ENCODE assay signal across 21 cellular contexts in genomic region chr9:92707530-92707929, GRCh38. TPM values are rescaled to one million over a fixed set of nuclear protein-coding genes. Genes with fewer than 3 reads are reported as not detected.
DNase-seq lines count a peak whose midpoint lies in the region; ATAC-seq, FAIRE-seq and TF ChIP-seq lines count a peak whose summit lies in the region.
"Had no signal": no experiment of that assay in that cellular context is flagged by ENCODE, and none has a peak within 500 bp of the region (broad histone marks: within the 10 kb centered on the region; RNA-seq: fewer than 3 reads in every experiment).

No MANE protein-coding gene starts in this region.

- TF ChIP-seq CTCF in GM12878 (IDR thresholded peaks at IDR 0.05 in 2 of 3, conservative IDR thresholded peaks at IDR 0.05 in 1 of 3; ENCODE audit: control insufficient read depth in 2 of 3, extremely low read depth in 1 of 3, insufficient read depth in 1 of 3, low read depth in 3 of 3, low read length in 3 of 3) (no peak), epithelial cell of proximal tubule (conservative IDR thresholded peaks at IDR 0.05; ENCODE audit: low read depth, low read length) (no peak), smooth muscle cell (IDR thresholded peaks at IDR 0.05; ENCODE audit: borderline replicate concordance, insufficient read depth, poor library complexity, severe bottlenecking) (no peak), MM.1S (IDR thresholded peaks at IDR 0.05; ENCODE audit: low read length) (no peak), sigmoid colon (IDR thresholded peaks at IDR 0.05) (no peak)

- no peaks in the 10 kb centered on the region for H3K27me3 Mint-ChIP-seq in activated CD4-positive, alpha-beta memory T cell treated with anti-CD3 and anti-CD28 coated beads, Interleukin-2, amount 10 ng/mL, durations not matched to agents 7 days and 5 days
- H3K27me3 Mint-ChIP-seq in activated CD4-positive, alpha-beta memory T cell treated with anti-CD3 and anti-CD28 coated beads for 36 hours, result no peaks in the 10 kb centered on the region

- H3K9ac ChIP-seq in GM12878 (ENCODE audit: control insufficient read depth, insufficient read depth, low read length), result no peak overlapping the region
- no peak overlapping the region for H3K9ac ChIP-seq in smooth muscle cell (ENCODE audit: low read depth)
- no peak overlapping the region for H3K9ac ChIP-seq in MM.1S (ENCODE audit: low read length)

- no peak for FAIRE-seq in GM12878 (lab: Jason Lieb, UNC)

- RAD21 ChIA-PET in GM12878 (lab: Charles Lee; ENCODE audit: unreplicated experiment), result no interaction called here

- no peaks in the 10 kb centered on the region; the same call in 1 of the 2 replicates for H4K20me1 ChIP-seq in GM12878 (ENCODE audit: control insufficient read depth, insufficient read depth)
- H4K20me1 ChIP-seq in smooth muscle cell (ENCODE audit: low read depth), result no peaks in the 10 kb centered on the region
- no peaks in the 10 kb centered on the region for H4K20me1 ChIP-seq in MM.1S (ENCODE audit: insufficient read depth, low read length)

- no peaks in the 10 kb centered on the region for H3K9me2 ChIP-seq in MM.1S (replicated peaks; ENCODE audit: insufficient read depth, low read length)

- CTCF ChIA-PET in activated CD4-positive, alpha-beta memory T cell treated with anti-CD3 and anti-CD28 coated beads, Interleukin-2, amount 10 ng/mL, durations not matched to agents 7 days and 5 days (lab: Charles Lee), result interaction anchor here (0.9 to 1.6 kb wide), 4 partner anchors 10 to 83 kb away, joined by 3 to 9 read pairs (median 3); partner anchors contain the start of genes BICD2 and IPPK
- CTCF ChIA-PET in activated CD4-positive, alpha-beta memory T cell treated with anti-CD3 and anti-CD28 coated beads for 36 hours (lab: Charles Lee), result interaction anchor here (1.2 to 1.5 kb wide), 3 partner anchors 9 to 37 kb away, joined by 4 to 7 read pairs (median 6); partner anchors contain the start of gene IPPK
- CTCF ChIA-PET in GM12878 (lab: Yijun Ruan, JAX), result interaction anchor here (0.7 to 1.5 kb wide), 7 partner anchors 10 to 569 kb away, joined by 3 to 6 read pairs (median 4); no protein-coding TSS in a partner anchor

- peaks cover 13% of the 10 kb centered on the region for H3K4me1 ChIP-seq in GM12878 (ENCODE audit: control insufficient read depth, insufficient read depth, low read length)
- H3K4me1 ChIP-seq in smooth muscle cell (ENCODE audit: low read depth), result no peaks in the 10 kb centered on the region
- H3K4me1 ChIP-seq in MM.1S (ENCODE audit: low read length), result peaks cover 35% of the 10 kb centered on the region
- no peaks in the 10 kb centered on the region for H3K4me1 ChIP-seq in sigmoid colon

- H3K79me2 ChIP-seq in GM12878 (ENCODE audit: control insufficient read depth, insufficient read depth, low read length) (no peaks in the 10 kb centered on the region), smooth muscle cell (ENCODE audit: low read depth) (no peaks in the 10 kb centered on the region), MM.1S (ENCODE audit: low read length) (peaks cover 11% of the 10 kb centered on the region)

- TF ChIP-seq POLR2A in GM12878 (IDR thresholded peaks at IDR 0.05; ENCODE audit: low read depth, low read length) (no peak), sigmoid colon (IDR thresholded peaks at IDR 0.05) (no peak)

- no peak overlapping the region for H2AFZ ChIP-seq in GM12878 (ENCODE audit: control insufficient read depth, low read depth, low read length)
- H2AFZ ChIP-seq in smooth muscle cell (ENCODE audit: low read depth), result no peak overlapping the region
- H2AFZ ChIP-seq in MM.1S (ENCODE audit: low read length), result no peak overlapping the region

- in situ Hi-C loops in GM12878 (cut with MboI), result no loop called here

- peak overlapping the region; percentile 34 for H3K27ac Mint-ChIP-seq in activated CD4-positive, alpha-beta memory T cell treated with anti-CD3 and anti-CD28 coated beads, Interleukin-2, amount 10 ng/mL, durations not matched to agents 7 days and 5 days
- no peak overlapping the region for H3K27ac Mint-ChIP-seq in activated CD4-positive, alpha-beta memory T cell treated with anti-CD3 and anti-CD28 coated beads for 36 hours
- H3K27ac Mint-ChIP-seq: H9 had no signal

- POLR2A ChIA-PET in activated CD4-positive, alpha-beta memory T cell treated with anti-CD3 and anti-CD28 coated beads, Interleukin-2, amount 10 ng/mL, durations not matched to agents 7 days and 5 days (lab: Charles Lee), result interaction anchor here (2.2 kb wide), 1 partner anchor 37 kb away, joined by 9 read pairs; the partner anchor contains the start of gene IPPK
- POLR2A ChIA-PET in activated CD4-positive, alpha-beta memory T cell treated with anti-CD3 and anti-CD28 coated beads for 36 hours (lab: Charles Lee), result no interaction called here
- POLR2A ChIA-PET in GM12878 (lab: Charles Lee), result no interaction called here

- H3K36me3 ChIP-seq in GM12878 (ENCODE audit: control insufficient read depth in 2 of 2, insufficient read depth in 2 of 2, low read length in 1 of 2), result peaks cover 4 to 11% of the 10 kb centered on the region in 2 experiments; a peak in 3 of 4 replicates
- H3K36me3 ChIP-seq in smooth muscle cell (ENCODE audit: low read depth), result no peaks in the 10 kb centered on the region
- H3K36me3 ChIP-seq in MM.1S (replicated peaks; ENCODE audit: insufficient read depth, low read length), result 0 out of 2 replicates have a peak, but pooled peaks cover 6% of the 10 kb centered on the region
- H3K36me3 ChIP-seq in sigmoid colon, result peaks cover 0 to 35% (median 10%) of the 10 kb centered on the region in 4 donors

- H3K4me3 ChIP-seq in GM12878, result no peak overlapping the region
- no peak overlapping the region for H3K4me3 ChIP-seq in epithelial cell of proximal tubule (ENCODE audit: low read depth, low read length)
- no peak overlapping the region for H3K4me3 ChIP-seq in smooth muscle cell
- no peak overlapping the region for H3K4me3 ChIP-seq in MM.1S (ENCODE audit: low read length)
- H3K4me3 ChIP-seq in sigmoid colon, result no peak overlapping the region

- H3K27ac ChIP-seq in GM12878 (ENCODE audit: control insufficient read depth, insufficient read depth), result no peak overlapping the region
- H3K27ac ChIP-seq in smooth muscle cell (ENCODE audit: low read depth), result peak overlapping the region; percentile 19
- H3K27ac ChIP-seq in MM.1S (ENCODE audit: low read length), result no peak overlapping the region
- H3K27ac ChIP-seq in sigmoid colon, result no peak overlapping the region

- no peak for TF ChIP-seq RAD21 in GM12878 (IDR thresholded peaks at IDR 0.05; ENCODE audit: insufficient read depth, low read depth, low read length)

- no peak overlapping the region for H3K4me2 ChIP-seq in GM12878 (ENCODE audit: control insufficient read depth, insufficient read depth)
- H3K4me2 ChIP-seq in smooth muscle cell, result no peak overlapping the region
- no peak overlapping the region for H3K4me2 ChIP-seq in MM.1S (ENCODE audit: low read depth, low read length)

- SMC1A ChIA-PET in GM12878 (lab: Charles Lee; ENCODE audit: uncharacterized antibody, unreplicated experiment), result interaction anchor here (1.0 kb wide), 1 partner anchor 37 kb away, joined by 3 read pairs; no protein-coding TSS in a partner anchor

- DNase-seq in activated CD4-positive, alpha-beta memory T cell treated with anti-CD3 and anti-CD28 coated beads, Interleukin-2, amount 10 ng/mL, durations not matched to agents 7 days and 5 days, result no peak
- no peak for DNase-seq in activated CD4-positive, alpha-beta memory T cell treated with anti-CD3 and anti-CD28 coated beads for 36 hours
- DNase-seq in GM12878 (ENCODE audit: low read depth, low spot score) (no peak), epithelial cell of proximal tubule (ENCODE audit: low read depth) (peak; percentile 0), smooth muscle cell (lab: John Stamatoyannopoulos, UW; ENCODE audit: unreplicated experiment) (no peak), MM.1S (no peak), sigmoid colon (no peak)
- DNase-seq: 8988T, C1 segment of cervical spinal cord, COR-L47, DMS153, H9, IMR-90, Kasumi-1, MV-4-11, NCI-H1436, NCI-H2029 treated with DMSO at 0.1 percent for 48 hours, NCI-H2227 treated with DMSO at 0.1 percent for 48 hours, NCI-H524 treated with DMSO at 0.1 percent for 48 hours, OCI-M1 had no signal

- H3F3A ChIP-seq in smooth muscle cell (ENCODE audit: low read depth), result no peaks in the 10 kb centered on the region
- H3F3A ChIP-seq in MM.1S (ENCODE audit: insufficient read depth, low read length), result peaks cover 18% of the 10 kb centered on the region

- no peaks in the 10 kb centered on the region for H3K9me3 ChIP-seq in GM12878 (replicated peaks; ENCODE audit: control insufficient read depth, insufficient read depth, low read length)
- H3K9me3 ChIP-seq in smooth muscle cell (replicated peaks; ENCODE audit: low read depth), result no peaks in the 10 kb centered on the region
- H3K9me3 ChIP-seq in MM.1S (replicated peaks; ENCODE audit: insufficient read depth, low read length), result no peaks in the 10 kb centered on the region
- no peaks in the 10 kb centered on the region for H3K9me3 ChIP-seq in sigmoid colon

- H3K4me1 Mint-ChIP-seq in activated CD4-positive, alpha-beta memory T cell treated with anti-CD3 and anti-CD28 coated beads, Interleukin-2, amount 10 ng/mL, durations not matched to agents 7 days and 5 days, result peaks cover 58% of the 10 kb centered on the region
- H3K4me1 Mint-ChIP-seq in activated CD4-positive, alpha-beta memory T cell treated with anti-CD3 and anti-CD28 coated beads for 36 hours (ENCODE audit: low read depth), result peaks cover 31% of the 10 kb centered on the region
- H3K4me1 Mint-ChIP-seq: H9 had no signal

- BruUV-seq in GM12878 (replicated peaks; lab: Mats Ljungman, UMichigan), result TSS peak; percentile 10

- no peak for TF ChIP-seq EP300 in GM12878 (IDR thresholded peaks at IDR 0.05; ENCODE audit: borderline replicate concordance in 1 of 2, control insufficient read depth in 1 of 2, low read depth in 2 of 2, low read length in 2 of 2)
- no peak for TF ChIP-seq EP300 in sigmoid colon (IDR thresholded peaks at IDR 0.05)

- no peak for ATAC-seq in GM12878
- no peak for ATAC-seq in HG03095 (IDR thresholded peaks at IDR 0.05; ENCODE audit: unreplicated experiment)

- no peak overlapping the region for H3K4me3 Mint-ChIP-seq in activated CD4-positive, alpha-beta memory T cell treated with anti-CD3 and anti-CD28 coated beads, Interleukin-2, amount 10 ng/mL, durations not matched to agents 7 days and 5 days
- H3K4me3 Mint-ChIP-seq in activated CD4-positive, alpha-beta memory T cell treated with anti-CD3 and anti-CD28 coated beads for 36 hours, result no peak overlapping the region
- H3K4me3 Mint-ChIP-seq: H9 had no signal

- peaks cover 27% of the 10 kb centered on the region for H3K36me3 Mint-ChIP-seq in activated CD4-positive, alpha-beta memory T cell treated with anti-CD3 and anti-CD28 coated beads, Interleukin-2, amount 10 ng/mL, durations not matched to agents 7 days and 5 days (ENCODE audit: low read depth)
- H3K36me3 Mint-ChIP-seq in activated CD4-positive, alpha-beta memory T cell treated with anti-CD3 and anti-CD28 coated beads for 36 hours, result peaks cover 7% of the 10 kb centered on the region

- H3K27me3 ChIP-seq in GM12878 (replicated peaks in 1 of 2; ENCODE audit: control insufficient read depth in 2 of 2, insufficient read depth in 2 of 2, low read length in 1 of 2) (no peaks in the 10 kb centered on the region), smooth muscle cell (ENCODE audit: low read depth) (no peaks in the 10 kb centered on the region), MM.1S (replicated peaks; ENCODE audit: insufficient read depth, low read length) (no peaks in the 10 kb centered on the region), sigmoid colon (no peaks in the 10 kb centered on the region)

- H3K9me3 Mint-ChIP-seq in activated CD4-positive, alpha-beta memory T cell treated with anti-CD3 and anti-CD28 coated beads, Interleukin-2, amount 10 ng/mL, durations not matched to agents 7 days and 5 days, result no peaks in the 10 kb centered on the region
- H3K9me3 Mint-ChIP-seq in activated CD4-positive, alpha-beta memory T cell treated with anti-CD3 and anti-CD28 coated beads for 36 hours, result no peaks in the 10 kb centered on the region
- H3K9me3 Mint-ChIP-seq: H9 had no signal

- intact Hi-C loops in activated CD4-positive, alpha-beta memory T cell treated with anti-CD3 and anti-CD28 coated beads for 36 hours (cut with micrococcal nuclease), result loop anchor here (5.0 kb wide), 2 partner anchors 35 to 570 kb away; partner anchors contain the start of gene IPPK
- intact Hi-C loops in GM12878 (cut with micrococcal nuclease; ENCODE audit: unreplicated experiment) (loop anchor here (5.0 kb wide), 1 partner anchor 40 kb away; no protein-coding TSS in a partner anchor), sigmoid colon (cut with DNase I) (no loop called here)

RNA-seq across cellular contexts. Expression of gene IPPK, which starts 37.6 kb away (rescaled TPM):
- total RNA-seq in activated CD4-positive, alpha-beta memory T cell treated with anti-CD3 and anti-CD28 coated beads, Interleukin-2, amount 10 ng/mL, durations not matched to agents 7 days and 5 days, result 10 to 100 TPM; 11.4 to 11.5 TPM
- 10 to 100 TPM; 10.8 to 11.0 TPM for total RNA-seq in activated CD4-positive, alpha-beta memory T cell treated with anti-CD3 and anti-CD28 coated beads for 36 hours
- 24.4 and 27.7 TPM in 2 replicates for total RNA-seq in GM12878 (2013; cell fraction: nucleolus; rRNA removed)
- 12.9 and 17.6 TPM in 2 replicates for total RNA-seq in GM12878 (2014; rRNA removed)
- total RNA-seq in GM12878 (2014; rRNA removed; fragmentation: Illumina TruSeq; extraction: Trizol), result 11.4 and 11.5 TPM in 2 replicates
- 10.1 and 10.7 TPM in 2 replicates for total RNA-seq in GM12878 (2021)
- 5.1 TPM for polyA plus RNA-seq in GM12878 (2011; ENCODE audit: low read depth)
- 21.8 and 22.1 TPM in 2 replicates for polyA plus RNA-seq in GM12878 (2011; rRNA removed)
- polyA plus RNA-seq in GM12878 (2011; cell fraction: cytosol; rRNA removed), result 30.0 and 31.3 TPM in 2 replicates
- 56.1 and 62.4 TPM in 2 replicates for polyA plus RNA-seq in GM12878 (2011; cell fraction: nucleus; rRNA removed)
- 5.5 and 6.6 TPM in 2 replicates for polyA plus RNA-seq in GM12878 (2012)
- 10.6 and 12.8 TPM in 2 replicates for polyA plus RNA-seq in GM12878 (2014; fragmentation: Illumina TruSeq; extraction: Trizol)
- polyA plus RNA-seq in GM12878 (2014; fragmentation: Nextera tagmentation; extraction: Ambion mirVana), result 1 to 10 TPM; 2.1 to 4.0 TPM
- 9.2 and 10.6 TPM in 2 replicates for polyA plus RNA-seq in GM12878 (2014; rRNA removed)
- 10 to 100 TPM; 11.4 to 11.5 TPM for polyA plus RNA-seq in GM12878 (2016; fragmentation: Nextera tagmentation; extraction: Ambion mirVana)
- 50.3 and 52.8 TPM in 2 replicates for polyA minus RNA-seq in GM12878 (2011; rRNA and poly(A)+ RNA removed)
- 9.0 and 11.2 TPM in 2 replicates for polyA minus RNA-seq in GM12878 (2011; cell fraction: cytosol; rRNA and poly(A)+ RNA removed)
- polyA minus RNA-seq in GM12878 (2011; cell fraction: nucleus; rRNA and poly(A)+ RNA removed), result 10.0 and 17.4 TPM in 2 replicates
- 10.8 and 15.2 TPM in 2 replicates for total RNA-seq in epithelial cell of proximal tubule
- 20.6 and 22.1 TPM in 2 replicates for total RNA-seq in smooth muscle cell
- 9.4 and 13.1 TPM in 2 replicates for polyA plus RNA-seq in smooth muscle cell
- 10 to 100 TPM in 1 of 4 donors, 1 to 10 TPM in 3; 5.7 to 12.5 (median 6.9) TPM for total RNA-seq in sigmoid colon
- 1 to 10 TPM; 3.6 to 7.8 (median 4.4) TPM for polyA plus RNA-seq in sigmoid colon

RNA-seq across cellular contexts. Expression of gene BICD2, which starts 57.1 kb away (rescaled TPM):
- total RNA-seq in activated CD4-positive, alpha-beta memory T cell treated with anti-CD3 and anti-CD28 coated beads, Interleukin-2, amount 10 ng/mL, durations not matched to agents 7 days and 5 days, result 10 to 100 TPM; 27.0 to 28.2 TPM
- total RNA-seq in activated CD4-positive, alpha-beta memory T cell treated with anti-CD3 and anti-CD28 coated beads for 36 hours, result 10 to 100 TPM; 16.5 to 17.2 TPM
- total RNA-seq in GM12878 (2013; cell fraction: nucleolus; rRNA removed), result 24.1 and 27.6 TPM in 2 replicates
- total RNA-seq in GM12878 (2014; rRNA removed) (19.2 and 20.2 TPM in 2 replicates), GM12878 (2014; rRNA removed; fragmentation: Illumina TruSeq; extraction: Trizol) (13.6 and 14.4 TPM in 2 replicates), GM12878 (2021) (24.1 and 25.5 TPM in 2 replicates), epithelial cell of proximal tubule (32.2 and 35.0 TPM in 2 replicates), smooth muscle cell (29.1 and 32.2 TPM in 2 replicates), sigmoid colon (10 to 100 TPM; 30.6 to 38.5 (median 34.2) TPM)
- 6.3 TPM for polyA plus RNA-seq in GM12878 (2011; ENCODE audit: low read depth)
- polyA plus RNA-seq in GM12878 (2011; rRNA removed) (4.2 and 5.3 TPM in 2 replicates), GM12878 (2014; fragmentation: Illumina TruSeq; extraction: Trizol) (10.1 and 11.9 TPM in 2 replicates), GM12878 (2014; fragmentation: Nextera tagmentation; extraction: Ambion mirVana) (1 to 10 TPM; 5.8 to 7.0 TPM), GM12878 (2014; rRNA removed) (14.5 and 16.1 TPM in 2 replicates), GM12878 (2016; fragmentation: Nextera tagmentation; extraction: Ambion mirVana) (10 to 100 TPM; 14.3 to 15.1 TPM), smooth muscle cell (27.5 and 28.1 TPM in 2 replicates), sigmoid colon (1 to 10 TPM; 5.4 to 9.7 (median 9.0) TPM)
- 6.6 and 7.1 TPM in 2 replicates for polyA plus RNA-seq in GM12878 (2011; cell fraction: cytosol; rRNA removed)
- 8.7 and 12.9 TPM in 2 replicates for polyA plus RNA-seq in GM12878 (2011; cell fraction: nucleus; rRNA removed)
- 10.9 and 13.5 TPM in 2 replicates for polyA plus RNA-seq in GM12878 (2012)
- polyA minus RNA-seq in GM12878 (2011; rRNA and poly(A)+ RNA removed), result 6.7 and 7.2 TPM in 2 replicates
- polyA minus RNA-seq in GM12878 (2011; cell fraction: cytosol; rRNA and poly(A)+ RNA removed), result 3.2 and 3.7 TPM in 2 replicates
- 5.0 and 9.8 TPM in 2 replicates for polyA minus RNA-seq in GM12878 (2011; cell fraction: nucleus; rRNA and poly(A)+ RNA removed)
